28 cellular contexts compared by ENCODE assay signal in genomic region chr16:19776147-19776546, GRCh38.
"Had no signal": no experiment of that assay in that cellular context is flagged by ENCODE, and none has a peak within 500 bp of the region (broad histone marks: within the 10 kb centered on the region; RNA-seq: fewer than 3 reads in every experiment).

No MANE protein-coding gene starts in this region.

- H3K27me3 ChIP-seq: pancreas, sigmoid colon, stomach, suprapubic skin, transverse colon had no signal

- ATAC-seq: activated naive CD4-positive, alpha-beta T cell treated with anti-CD3 and anti-CD28 coated beads, Interleukin-2, amount 50 U/mL, for 72 hours; activated T-cell treated with anti-CD3 and anti-CD28 coated beads, Interleukin-2, amount 50 U/mL, for 72 hours; effector memory CD8-positive, alpha-beta T cell; esophagus mucosa; left colon; naive thymus-derived CD4-positive, alpha-beta T cell had no signal

- H3K36me3 ChIP-seq: pancreas, prostate gland, sigmoid colon, stomach, suprapubic skin, transverse colon had no signal

- H3K27ac ChIP-seq: coronary artery, pancreas, prostate gland, sigmoid colon, stomach, suprapubic skin, transverse colon, VCaP had no signal

- H3K4me3 ChIP-seq: coronary artery, pancreas, prostate gland, sigmoid colon, stomach, suprapubic skin, transverse colon had no signal

- H3K9me3 ChIP-seq: pancreas, prostate gland, sigmoid colon, stomach, suprapubic skin, transverse colon had no signal

- H3K4me1 ChIP-seq: pancreas, prostate gland, sigmoid colon, stomach, suprapubic skin, transverse colon had no signal

- DNase-seq: activated CD4-positive, alpha-beta T cell treated with anti-CD3 and anti-CD28 coated beads for 4 hours; activated CD4-positive, alpha-beta T cell treated with anti-CD3 and anti-CD28 coated beads, Interleukin-2, amount 50 U/mL, for 4 hours; activated naive CD4-positive, alpha-beta T cell; activated T-cell treated with anti-CD3 and anti-CD28 coated beads for 4 hours; activated T-cell treated with anti-CD3 and anti-CD28 coated beads, Interleukin-2, amount 50 U/mL, for 72 hours; cerebellar nuclear complex; effector memory CD8-positive, alpha-beta T cell; foreskin fibroblast; hippocampal formation; kidney; left colon; midbrain; naive thymus-derived CD4-positive, alpha-beta T cell; retina; sigmoid colon; small intestine; stimulated activated CD4-positive, alpha-beta T cell treated with anti-CD3 and anti-CD28 coated beads, Interleukin-2, amount 100 ng/mL, for 24 hours; stimulated activated naive B cell treated with anti-CD40 and anti-IgM and Interleukin-4, amounts not matched to agents 10 μg/mL and 1 μg/mL and 100 μg/mL, for 72 hours; stomach; T-helper 9 cell; transverse colon had no signal
